13 cellular contexts compared by ENCODE assay signal in the genomic region with DNA sequence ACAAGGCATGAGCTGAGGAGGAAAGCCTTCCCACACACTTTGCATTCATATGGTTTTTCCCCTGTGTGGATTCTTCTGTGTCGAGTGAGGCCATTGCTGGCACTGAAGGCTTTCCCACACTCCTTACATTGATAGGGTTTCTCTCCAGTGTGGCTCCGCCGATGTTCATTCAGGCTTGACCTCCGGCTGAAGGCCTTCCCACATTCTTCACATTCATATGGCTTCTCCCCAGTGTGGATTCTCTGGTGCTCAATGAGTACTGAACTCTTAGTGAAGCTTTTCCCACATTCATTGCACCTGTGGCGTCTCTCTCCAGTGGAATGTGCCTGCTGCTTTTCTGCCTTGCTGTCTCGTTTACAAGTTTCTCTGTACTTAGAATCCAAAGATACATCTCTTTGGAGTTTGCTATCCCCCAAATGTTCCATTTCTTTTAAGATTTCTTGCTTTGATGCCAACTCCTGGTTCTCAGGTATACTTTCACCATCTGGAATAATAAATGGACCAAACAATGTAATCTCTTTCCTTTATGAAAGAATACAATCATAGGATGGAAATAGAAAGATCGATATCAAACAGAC. TPM values are rescaled to one million over a fixed set of nuclear protein-coding genes. Genes with fewer than 3 reads are reported as not detected.
DNase-seq lines count a peak whose midpoint lies in the region; ATAC-seq and TF ChIP-seq lines count a peak whose summit lies in the region.
"Had no signal": no experiment of that assay in that cellular context is flagged by ENCODE, and none has a peak within 500 bp of the region (broad histone marks: within the 10 kb centered on the region; RNA-seq: fewer than 3 reads in every experiment).

No MANE protein-coding gene starts in this region.

- H3K79me2 ChIP-seq in smooth muscle cell (ENCODE audit: low read depth), result no peaks in the 10 kb centered on the region

- H3K27me3 Mint-ChIP-seq in endodermal cell (ENCODE audit: insufficient read depth), result no peaks in the 10 kb centered on the region

- peaks cover 81 to 95% (median 84%) of the 10 kb centered on the region in 11 experiments for H3K9me3 ChIP-seq in BLaER1 treated with 17β-estradiol and CSF1 and Interleukin-3, amounts not matched to agents 10 nM and 100 nM (replicated peaks in 1 of 11)
- H3K9me3 ChIP-seq in adipocyte (ENCODE audit: control insufficient read depth, low read length), result peaks cover 41% of the 10 kb centered on the region
- H3K9me3 ChIP-seq in endodermal cell (ENCODE audit: control insufficient read depth, low read length), result peaks cover 36% of the 10 kb centered on the region
- H3K9me3 ChIP-seq in stomach smooth muscle (ENCODE audit: control insufficient read depth in 2 of 2, low read length in 2 of 2), result peaks cover 24 to 46% of the 10 kb centered on the region in 2 donors
- H3K9me3 ChIP-seq in smooth muscle cell (replicated peaks; ENCODE audit: low read depth), result peaks cover 12% of the 10 kb centered on the region

- H3K4me1 ChIP-seq in BLaER1 treated with 17β-estradiol and CSF1 and Interleukin-3, amounts not matched to agents 10 nM and 100 nM, result no peaks in the 10 kb centered on the region
- no peaks in the 10 kb centered on the region for H3K4me1 ChIP-seq in adipocyte (ENCODE audit: control insufficient read depth, insufficient read depth, low read length)
- no peaks in the 10 kb centered on the region for H3K4me1 ChIP-seq in endodermal cell (ENCODE audit: control insufficient read depth, insufficient read depth, low read length)
- H3K4me1 ChIP-seq in stomach smooth muscle (ENCODE audit: control insufficient read depth, insufficient read depth, low read length), result no peaks in the 10 kb centered on the region
- H3K4me1 ChIP-seq in smooth muscle cell (ENCODE audit: low read depth), result no peaks in the 10 kb centered on the region

- H4K20me1 ChIP-seq in BLaER1 treated with 17β-estradiol and CSF1 and Interleukin-3, amounts not matched to agents 10 nM and 100 nM, result no peaks in the 10 kb centered on the region
- no peaks in the 10 kb centered on the region for H4K20me1 ChIP-seq in smooth muscle cell (ENCODE audit: low read depth)

- H3K4me3 Mint-ChIP-seq in endodermal cell, result no peak overlapping the region

- no peaks in the 10 kb centered on the region for H3K27me3 ChIP-seq in BLaER1 treated with 17β-estradiol and CSF1 and Interleukin-3, amounts not matched to agents 10 nM and 100 nM
- no peaks in the 10 kb centered on the region for H3K27me3 ChIP-seq in adipocyte (replicated peaks; ENCODE audit: control insufficient read depth, insufficient read depth, low read length)
- no peaks in the 10 kb centered on the region for H3K27me3 ChIP-seq in endodermal cell (ENCODE audit: control insufficient read depth, insufficient read depth, low read length, poor library complexity, severe bottlenecking)
- H3K27me3 ChIP-seq in stomach smooth muscle (ENCODE audit: control insufficient read depth in 1 of 2, insufficient read depth in 2 of 2, low read length in 2 of 2), result no peaks in the 10 kb centered on the region
- H3K27me3 ChIP-seq in smooth muscle cell (ENCODE audit: low read depth), result no peaks in the 10 kb centered on the region

- peaks cover 54% of the 10 kb centered on the region for H3K9me3 Mint-ChIP-seq in endodermal cell

- no peak overlapping the region for H2AFZ ChIP-seq in smooth muscle cell (ENCODE audit: low read depth)

- no peak for ATAC-seq in GM18517 (IDR thresholded peaks at IDR 0.05; ENCODE audit: unreplicated experiment)
- ATAC-seq: HCT116 had no signal

- TF ChIP-seq CTCF in endodermal cell (conservative IDR thresholded peaks at IDR 0.05) (no peak), smooth muscle cell (IDR thresholded peaks at IDR 0.05; ENCODE audit: borderline replicate concordance, insufficient read depth, poor library complexity, severe bottlenecking) (no peak)

- H3K9ac ChIP-seq in BLaER1 treated with 17β-estradiol and CSF1 and Interleukin-3, amounts not matched to agents 10 nM and 100 nM, result no peak overlapping the region
- H3K9ac ChIP-seq in adipocyte (ENCODE audit: low read length) (no peak overlapping the region), endodermal cell (ENCODE audit: extremely low read depth, low read length, poor library complexity, severe bottlenecking) (no peak overlapping the region), stomach smooth muscle (ENCODE audit: low read length in 2 of 2) (no peak overlapping the region), smooth muscle cell (ENCODE audit: low read depth) (no peak overlapping the region)

- no peak overlapping the region for H3K4me2 ChIP-seq in BLaER1 treated with 17β-estradiol and CSF1 and Interleukin-3, amounts not matched to agents 10 nM and 100 nM
- no peak overlapping the region for H3K4me2 ChIP-seq in smooth muscle cell

- peaks cover 43% of the 10 kb centered on the region for H3K36me3 Mint-ChIP-seq in endodermal cell (ENCODE audit: low read depth)

- no peak overlapping the region for H3K27ac Mint-ChIP-seq in endodermal cell

- H3K4me1 Mint-ChIP-seq in endodermal cell, result no peaks in the 10 kb centered on the region
- H3K4me1 Mint-ChIP-seq: CD4-positive, alpha-beta memory T cell had no signal

- DNase-seq in adipocyte (ENCODE audit: low read depth) (no peak), endodermal cell (no peak), smooth muscle cell (lab: John Stamatoyannopoulos, UW; ENCODE audit: unreplicated experiment) (no peak)
- no peak for DNase-seq in activated CD8-positive, alpha-beta memory T cell treated with anti-CD3 and anti-CD28 coated beads for 24 hours
- DNase-seq: ACHN; CD4-positive, alpha-beta memory T cell; DMS79; IMR-90 had no signal

- 94 to 97% methylated on average over 6 to 7 of the region's 7 CpGs for WGBS in endodermal cell (ENCODE audit: insufficient coverage in 1 of 2, insufficient read length in 1 of 2), 2 experiments
- 94% methylated on average over 7 of the region's 7 CpGs for WGBS in smooth muscle cell (ENCODE audit: low lambda C conversion rate)

- H3K4me3 ChIP-seq in BLaER1 treated with 17β-estradiol and CSF1 and Interleukin-3, amounts not matched to agents 10 nM and 100 nM, result peak overlapping the region in 7 of 10 experiments; percentile 3 to 29 (median 17); a peak in 5 of 20 replicates
- peak overlapping the region; percentile 44 for H3K4me3 ChIP-seq in adipocyte (ENCODE audit: low read length)
- H3K4me3 ChIP-seq in endodermal cell (ENCODE audit: low read length), result peak overlapping the region; percentile 62
- peak overlapping the region; percentile 9 to 47 for H3K4me3 ChIP-seq in stomach smooth muscle (ENCODE audit: low read length in 2 of 2)
- no peak overlapping the region for H3K4me3 ChIP-seq in smooth muscle cell

- H3F3A ChIP-seq in smooth muscle cell (ENCODE audit: low read depth), result no peaks in the 10 kb centered on the region

- peaks cover 20 to 46% (median 29%) of the 10 kb centered on the region in 11 experiments; a peak in 21 of 22 replicates for H3K36me3 ChIP-seq in BLaER1 treated with 17β-estradiol and CSF1 and Interleukin-3, amounts not matched to agents 10 nM and 100 nM
- H3K36me3 ChIP-seq in adipocyte (ENCODE audit: control insufficient read depth, insufficient read depth, low read length, severe bottlenecking) (peaks cover 22% of the 10 kb centered on the region), endodermal cell (ENCODE audit: control insufficient read depth, insufficient read depth, low read length) (peaks cover 10% of the 10 kb centered on the region), stomach smooth muscle (ENCODE audit: control insufficient read depth in 2 of 2, insufficient read depth in 2 of 2, low read length in 2 of 2) (peaks cover 45 to 62% of the 10 kb centered on the region in 2 donors), smooth muscle cell (ENCODE audit: low read depth) (peaks cover 23% of the 10 kb centered on the region)

- H3K27ac ChIP-seq in BLaER1 treated with 17β-estradiol and CSF1 and Interleukin-3, amounts not matched to agents 10 nM and 100 nM, result no peak overlapping the region
- no peak overlapping the region for H3K27ac ChIP-seq in endodermal cell (ENCODE audit: low read depth, low read length)
- no peak overlapping the region for H3K27ac ChIP-seq in stomach smooth muscle (ENCODE audit: low read length)
- H3K27ac ChIP-seq in smooth muscle cell (ENCODE audit: low read depth), result no peak overlapping the region
- H3K27ac ChIP-seq: C4-2B had no signal

RNA-seq across cellular contexts. Expression of gene ZSCAN31, which starts 9.5 kb away (rescaled TPM):
- total RNA-seq in endodermal cell (1 to 10 TPM; 1.7 to 4.7 TPM), smooth muscle cell (1.5 and 1.9 TPM in 2 replicates)
- 7.1 TPM for polyA plus RNA-seq in endodermal cell (2013, experiment 1 of 2)
- 4.1 TPM for polyA plus RNA-seq in endodermal cell (2013, experiment 2 of 2)
- 1.1 and 6.2 TPM in 2 replicates for polyA plus RNA-seq in smooth muscle cell

RNA-seq across cellular contexts. Expression of gene ZKSCAN3, which starts 23.3 kb away (rescaled TPM):
- total RNA-seq in endodermal cell (10 to 100 TPM; 10.1 to 11.4 TPM), smooth muscle cell (5.2 and 7.9 TPM in 2 replicates)
- 8.2 TPM for polyA plus RNA-seq in endodermal cell (2013, experiment 1 of 2)
- 6.0 TPM for polyA plus RNA-seq in endodermal cell (2013, experiment 2 of 2)
- polyA plus RNA-seq in smooth muscle cell, result 1.7 and 3.6 TPM in 2 replicates

RNA-seq across cellular contexts. Expression of gene PGBD1, which starts 45.1 kb away (rescaled TPM):
- total RNA-seq in endodermal cell (10 to 100 TPM in 1 of 2 donors, 1 to 10 TPM in 1; 8.7 to 10.8 TPM), smooth muscle cell (9.2 and 15.1 TPM in 2 replicates)
- polyA plus RNA-seq in endodermal cell (2013, experiment 1 of 2), result 11.8 TPM
- polyA plus RNA-seq in endodermal cell (2013, experiment 2 of 2), result 10.7 TPM
- polyA plus RNA-seq in smooth muscle cell, result 8.1 and 9.7 TPM in 2 replicates

RNA-seq across cellular contexts. Expression of gene ZSCAN26, which starts 59.5 kb away (rescaled TPM):
- total RNA-seq in endodermal cell (10 to 100 TPM; 10.9 to 18.9 TPM), smooth muscle cell (16.1 and 22.4 TPM in 2 replicates)
- polyA plus RNA-seq in endodermal cell (2013, experiment 1 of 2), result 24.9 TPM
- polyA plus RNA-seq in endodermal cell (2013, experiment 2 of 2), result 21.1 TPM
- 7.0 and 10.7 TPM in 2 replicates for polyA plus RNA-seq in smooth muscle cell
